1 cellular context compared by ENCODE assay signal in genomic region chr9:109418827-109419226, GRCh38.
TF ChIP-seq lines count a peak whose summit lies in the region.

No MANE protein-coding gene starts in this region.

TF ChIP-seq in GM12878, 131 proteins besides CTCF, POLR2A, EP300 and RAD21 (continued from another document and continues in another):
- no peak for TF ChIP-seq CEBPB (IDR thresholded peaks at IDR 0.05; ENCODE audit: borderline replicate concordance in 1 of 2, low read depth in 2 of 2, low read length in 2 of 2)
- no peak for TF ChIP-seq ZNF274 (IDR thresholded peaks at IDR 0.05; ENCODE audit: insufficient read depth, insufficient read length)
- no peak for TF ChIP-seq KLF5 (IDR thresholded peaks at IDR 0.05; ENCODE audit: partially characterized antibody)
- no peak for TF ChIP-seq HSF1 (IDR thresholded peaks at IDR 0.05; ENCODE audit: low read depth, low read length)
- peak; percentile 99 for TF ChIP-seq IKZF2 (IDR thresholded peaks at IDR 0.05)
- TF ChIP-seq IRF4 (IDR thresholded peaks at IDR 0.05; ENCODE audit: low read depth, low read length), result peak; percentile 86
- peak; percentile 95 for TF ChIP-seq CREM (IDR thresholded peaks at IDR 0.05; ENCODE audit: low read depth)
- peak; percentile 41; the same call in 1 of the 2 replicates for TF ChIP-seq ZNF384 (IDR thresholded peaks at IDR 0.05; ENCODE audit: borderline replicate concordance, low read depth, low read length)
- TF ChIP-seq ESRRA (IDR thresholded peaks at IDR 0.05; ENCODE audit: low read length), result no peak
- no peak for TF ChIP-seq FOXK2 (IDR thresholded peaks at IDR 0.05)
- TF ChIP-seq EZH2 (IDR thresholded peaks at IDR 0.05; ENCODE audit: borderline replicate concordance, control insufficient read depth, low read depth, low read length), result no peak
- TF ChIP-seq RFX5 (IDR thresholded peaks at IDR 0.05; ENCODE audit: low read depth, low read length), result no peak
- TF ChIP-seq GABPA (IDR thresholded peaks at IDR 0.05; ENCODE audit: low read depth), result no peak
- no peak for TF ChIP-seq USF1 (IDR thresholded peaks at IDR 0.05; ENCODE audit: borderline replicate concordance, extremely low read length, insufficient read depth, low read depth, low read length)
- TF ChIP-seq JUND (IDR thresholded peaks at IDR 0.05; ENCODE audit: low read depth, low read length), result no peak
- TF ChIP-seq ZNF687 (IDR thresholded peaks at IDR 0.05), result 0 out of 2 replicates have a peak, but pooled peaks have one; percentile 20
- TF ChIP-seq PRDM15 (CRISPR knock-in tag; IDR thresholded peaks at IDR 0.05), result no peak
- no peak for TF ChIP-seq NFXL1 (IDR thresholded peaks at IDR 0.05; ENCODE audit: borderline replicate concordance)
- no peak for TF ChIP-seq E2F8 (IDR thresholded peaks at IDR 0.05; ENCODE audit: low read depth, partially characterized antibody)
- TF ChIP-seq MTA3 (IDR thresholded peaks at IDR 0.05; ENCODE audit: borderline replicate concordance, low read length), result no peak
- peak; percentile 77 for TF ChIP-seq SP1 (IDR thresholded peaks at IDR 0.05; ENCODE audit: low read depth, low read length)
- TF ChIP-seq TAF1 (IDR thresholded peaks at IDR 0.05; ENCODE audit: borderline replicate concordance, low read depth, low read length), result no peak; the same call in 1 of the 2 replicates
- no peak for TF ChIP-seq POLR2AphosphoS5 (IDR thresholded peaks at IDR 0.05; ENCODE audit: low read length)
- no peak for TF ChIP-seq STAT1 (conservative IDR thresholded peaks at IDR 0.05)
- no peak for TF ChIP-seq BRCA1 (IDR thresholded peaks at IDR 0.05; ENCODE audit: low read depth, low read length)
- TF ChIP-seq ZNF217 (IDR thresholded peaks at IDR 0.05), result peak; percentile 95
- TF ChIP-seq EED (IDR thresholded peaks at IDR 0.05; ENCODE audit: low read depth), result peak; percentile 100
- TF ChIP-seq CBFB (IDR thresholded peaks at IDR 0.05; ENCODE audit: low read depth), result peak; percentile 97
- TF ChIP-seq BHLHE40 (IDR thresholded peaks at IDR 0.05; ENCODE audit: borderline replicate concordance in 1 of 2, low read depth in 2 of 2, low read length in 1 of 2), result peak; percentile 94 to 97
- TF ChIP-seq ZBTB40 (IDR thresholded peaks at IDR 0.05; ENCODE audit: borderline replicate concordance), result no peak
- no peak for TF ChIP-seq RBBP5 (conservative IDR thresholded peaks at IDR 0.05)
- no peak for TF ChIP-seq BCLAF1 (IDR thresholded peaks at IDR 0.05)
- TF ChIP-seq SIX5 (IDR thresholded peaks at IDR 0.05; ENCODE audit: low read depth, low read length, severe bottlenecking), result no peak
- no peak for TF ChIP-seq WRNIP1 (IDR thresholded peaks at IDR 0.05; ENCODE audit: borderline replicate concordance, low read depth, low read length)
- TF ChIP-seq SUPT20H (IDR thresholded peaks at IDR 0.05; ENCODE audit: borderline replicate concordance, control insufficient read depth, low read depth, low read length), result no peak
